In genomic region chr1:47437518-47438320, GRCh38 we compare ENCODE assay signal across 8 cellular contexts. TPM values are rescaled to one million over a fixed set of nuclear protein-coding genes. Genes with fewer than 3 reads are reported as not detected.
DNase-seq lines count a peak whose midpoint lies in the region; ATAC-seq and TF ChIP-seq lines count a peak whose summit lies in the region.

FOXD2 (plus strand) TSS chr1:47438044; CDS start chr1:47438136, 92 bp downstream.

- peak; percentile 95 to 98 (median 98) for TF ChIP-seq CTCF in testis (IDR thresholded peaks at IDR 0.05)

- no peaks in the 10 kb centered on the region for H3K36me3 ChIP-seq in testis (ENCODE audit: low read depth, missing control alignments)

- DNase-seq in ELR (ENCODE audit: low read depth) (peak; percentile 87), KG1 (lab: John Stamatoyannopoulos, UW) (peak; percentile 81), RKO (ENCODE audit: low spot score) (peak; percentile 90), foreskin melanocyte (peak; percentile 67), occipital lobe (lab: John Stamatoyannopoulos, UW) (peak; percentile 52), testis (peak; percentile 85)
- DNase-seq in activated T-helper 9 cell treated with anti-CD3 and anti-CD28 coated beads, Interleukin-2, amount 50 U/mL, for 16 hours (ENCODE audit: low read depth), result peak; percentile 91

- peaks cover 17% of the 10 kb centered on the region for H3K4me1 ChIP-seq in testis

- H3K27me3 ChIP-seq in testis, result no peaks in the 10 kb centered on the region

- ATAC-seq in GM21786 (IDR thresholded peaks at IDR 0.05; ENCODE audit: unreplicated experiment), result peak; percentile 76

- no peak for TF ChIP-seq POLR2A in testis (IDR thresholded peaks at IDR 0.05)

- WGBS in testis, 2 donors, result 0 to 1% methylated on average over 4 to 24 of the region's 94 CpGs

- peak within 1 kb of the TSS in 1 of 2 donors; percentile 82 for H3K27ac ChIP-seq in testis

- H3K9me3 ChIP-seq in testis, result no peaks in the 10 kb centered on the region

- intact Hi-C loops in testis (cut with DNase I; ENCODE audit: low total_unique reads), result loop anchor here (5.0 kb wide), 1 partner anchor 270 kb away; no protein-coding TSS in a partner anchor

- H3K4me3 ChIP-seq in testis, result peak within 1 kb of the TSS; percentile 65

RNA-seq across cellular contexts. Expression of gene FOXD2, which starts in this region (rescaled TPM):
- total RNA-seq in occipital lobe (0.31 TPM), testis (1 to 10 TPM in 1 of 2 donors, under 1 TPM in 1; 0.99 to 1.3 TPM)
- 0.26 TPM for polyA plus RNA-seq in testis (ENCODE audit: insufficient read depth, low read depth, low replicate concordance)

Comparison
In these comparisons a context has a peak if more than half of its experiments do, and no peak if none do; other contexts are left out.
1. Peak in DNase-seq in occipital lobe; RNA of the gene not detected or under 1 TPM.